25 cellular contexts compared by ENCODE assay signal in genomic region chr1:41493626-41494350, GRCh38. TPM values are rescaled to one million over a fixed set of nuclear protein-coding genes. Genes with fewer than 3 reads are reported as not detected.
A peak's percentile ranks its signal among the peaks of the same experiment; 100 is the strongest.
DNase-seq lines count a peak whose midpoint lies in the region; TF ChIP-seq lines count a peak whose summit lies in the region.
"Had no signal": no experiment of that assay in that cellular context is flagged by ENCODE, and none has a peak within 500 bp of the region (broad histone marks: within the 10 kb centered on the region; RNA-seq: fewer than 3 reads in every experiment).

No MANE protein-coding gene starts in this region.

- H3K9me3 Mint-ChIP-seq in CD8-positive, alpha-beta memory T cell, result no peaks in the 10 kb centered on the region
- H3K9me3 Mint-ChIP-seq: activated naive CD8-positive, alpha-beta T cell treated with anti-CD3 and anti-CD28 coated beads for 36 hours; stimulated activated naive CD8-positive, alpha-beta T cell treated with anti-CD3 and anti-CD28 coated beads, Interleukin-15, amount 100 ng/mL, for 72 hours had no signal

- peaks cover 37% of the 10 kb centered on the region for H3F3A ChIP-seq in PC-9 (ENCODE audit: insufficient read depth, low read depth)

- no peaks in the 10 kb centered on the region for H3K27me3 ChIP-seq in CD8-positive, alpha-beta memory T cell (ENCODE audit: insufficient read depth, low read length, poor library complexity, severe bottlenecking)
- H3K27me3 ChIP-seq in PC-9 (ENCODE audit: insufficient read depth, low read depth), result no peaks in the 10 kb centered on the region
- H3K27me3 ChIP-seq in neuronal stem cell (ENCODE audit: control insufficient read depth in 3 of 3, insufficient read depth in 3 of 3, low read depth in 1 of 3, low read length in 3 of 3), result no peaks in the 10 kb centered on the region
- H3K27me3 ChIP-seq: dorsolateral prefrontal cortex, ovary had no signal

- intact Hi-C loops in PC-9 (cut with micrococcal nuclease; ENCODE audit: unreplicated experiment), result loop anchor here (10.0 kb wide), 1 partner anchor 629 kb away; the partner anchor contains the start of gene CITED4

- no peak for TF ChIP-seq POLR2A in erythroblast (IDR thresholded peaks at IDR 0.05; ENCODE audit: low read length)

- POLR2A ChIA-PET in CD8-positive, alpha-beta memory T cell (lab: Charles Lee), result no interaction called here
- POLR2A ChIA-PET in PC-9 (lab: Charles Lee; ENCODE audit: unreplicated experiment), result interaction anchor here (0.6 to 1.2 kb wide), 4 partner anchors 20 to 728 kb away, joined by 3 to 8 read pairs (median 4); no protein-coding TSS in a partner anchor

- no peak overlapping the region for H4K8ac ChIP-seq in neuronal stem cell (ENCODE audit: low read depth, low read length)

- H3K79me2 ChIP-seq in PC-9 (ENCODE audit: low read depth), result no peaks in the 10 kb centered on the region

- H4K20me1 ChIP-seq in PC-9 (ENCODE audit: insufficient read depth), result no peaks in the 10 kb centered on the region

- H3K27ac Mint-ChIP-seq in CD8-positive, alpha-beta memory T cell, result no peak overlapping the region
- H3K27ac Mint-ChIP-seq: activated naive CD8-positive, alpha-beta T cell treated with anti-CD3 and anti-CD28 coated beads for 36 hours; natural killer cell treated with Interleukin-12 subunit alpha and Interleukin-12 subunit beta and Interleukin-15 and Interleukin-18, amount 100 ng/mL, for 72 hours; stimulated activated naive CD8-positive, alpha-beta T cell treated with anti-CD3 and anti-CD28 coated beads, Interleukin-15, amount 100 ng/mL, for 72 hours had no signal

- no peak overlapping the region for H3K4ac ChIP-seq in neuronal stem cell (ENCODE audit: low read length)

- H3K9me3 ChIP-seq in CD8-positive, alpha-beta memory T cell (ENCODE audit: low read length), result no peaks in the 10 kb centered on the region
- H3K9me3 ChIP-seq in PC-9 (ENCODE audit: insufficient read depth, low read depth), result no peaks in the 10 kb centered on the region
- H3K9me3 ChIP-seq in neuronal stem cell (replicated peaks in 1 of 2; ENCODE audit: control insufficient read depth in 2 of 2, insufficient read depth in 1 of 2, low read depth in 1 of 2, low read length in 2 of 2), result no peaks in the 10 kb centered on the region
- H3K9me3 ChIP-seq: Caco-2, ovary had no signal

- WGBS in neuronal stem cell (ENCODE audit: extremely low coverage in 2 of 2, insufficient read length in 2 of 2, insufficient replicate concordance in 1 of 2), 2 donors, result no CpG with 5 or more reads among the region's 9 CpGs

- no TSS peak for BruUV-seq in PC-9 (replicated peaks; lab: Mats Ljungman, UMichigan)

- H3K4me3 ChIP-seq in CD8-positive, alpha-beta memory T cell (ENCODE audit: low read length), result no peak overlapping the region
- H3K4me3 ChIP-seq in PC-9 (no peak overlapping the region), neuronal stem cell (ENCODE audit: low read length in 2 of 2) (no peak overlapping the region)
- H3K4me3 ChIP-seq: dorsolateral prefrontal cortex, ovary had no signal

- peak overlapping the region; percentile 96 for H2AK5ac ChIP-seq in neuronal stem cell (ENCODE audit: low read depth, low read length)

- H2AFZ ChIP-seq in PC-9, result no peak overlapping the region
- no peak overlapping the region for H2AFZ ChIP-seq in neuronal stem cell (ENCODE audit: low read length)

- no peaks in the 10 kb centered on the region for H3K36me3 ChIP-seq in CD8-positive, alpha-beta memory T cell (ENCODE audit: insufficient read depth, low read length)
- no peaks in the 10 kb centered on the region for H3K36me3 ChIP-seq in PC-9 (ENCODE audit: low read depth)
- no peaks in the 10 kb centered on the region for H3K36me3 ChIP-seq in neuronal stem cell (replicated peaks in 1 of 2; ENCODE audit: control insufficient read depth in 2 of 2, insufficient read depth in 2 of 2, low read length in 2 of 2)
- H3K36me3 ChIP-seq: ovary had no signal

- peak overlapping the region; percentile 15 for H3K18ac ChIP-seq in neuronal stem cell (ENCODE audit: low read length)

- no peak overlapping the region for H3K4me3 Mint-ChIP-seq in CD8-positive, alpha-beta memory T cell
- H3K4me3 Mint-ChIP-seq: activated naive CD8-positive, alpha-beta T cell treated with anti-CD3 and anti-CD28 coated beads for 36 hours; natural killer cell treated with Interleukin-12 subunit alpha and Interleukin-12 subunit beta and Interleukin-15 and Interleukin-18, amount 100 ng/mL, for 72 hours; stimulated activated naive CD8-positive, alpha-beta T cell treated with anti-CD3 and anti-CD28 coated beads, Interleukin-15, amount 100 ng/mL, for 72 hours had no signal

- peaks cover 3 to 9% (median 5%) of the 10 kb centered on the region in 3 donors for H3K4me1 Mint-ChIP-seq in CD8-positive, alpha-beta memory T cell

- no peak for DNase-seq in CD8-positive, alpha-beta memory T cell
- DNase-seq in PC-9 (no peak), erythroblast (lab: John Stamatoyannopoulos, UW) (peak; percentile 17 to 36), neuronal stem cell (ENCODE audit: low spot score) (no peak), germinal center (ENCODE audit: low spot score) (no peak), UCSD-AML1 (lab: John Stamatoyannopoulos, UW; ENCODE audit: unreplicated experiment) (no peak)
- DNase-seq in effector CD8-positive, alpha-beta T cell (lab: John Stamatoyannopoulos, UW), result no peak
- DNase-seq: activated effector memory CD4-positive, alpha-beta T cell treated with anti-CD3 and anti-CD28 coated beads, Interleukin-2, amount 50 U/mL, for 16 hours; C1 segment of cervical spinal cord; Caco-2; DMS79 treated with DMSO at 0.1 percent for 48 hours; dorsolateral prefrontal cortex; NCI-H1417; NCI-H2081; NCI-H345; RPMI8226; small intestine; stimulated activated naive CD8-positive, alpha-beta T cell treated with anti-CD3 and anti-CD28 coated beads, Interleukin-15, amount 100 ng/mL, for 72 hours had no signal

- peak overlapping the region; percentile 19 for H4K91ac ChIP-seq in neuronal stem cell (ENCODE audit: low read depth, low read length, poor library complexity)

- no peaks in the 10 kb centered on the region for H3K4me1 ChIP-seq in CD8-positive, alpha-beta memory T cell (ENCODE audit: insufficient read depth, low read length)
- H3K4me1 ChIP-seq in PC-9 (replicated peaks; ENCODE audit: insufficient read depth) (peaks cover 55% of the 10 kb centered on the region), neuronal stem cell (ENCODE audit: control insufficient read depth in 2 of 2, insufficient read depth in 1 of 2, low read depth in 1 of 2, low read length in 2 of 2) (peaks cover 22 to 25% of the 10 kb centered on the region in 2 donors)

- no peak overlapping the region for H3K14ac ChIP-seq in neuronal stem cell (ENCODE audit: low read length)

- peak overlapping the region; percentile 32 for H3K9ac ChIP-seq in neuronal stem cell (ENCODE audit: low read depth, low read length, poor library complexity)
- H3K9ac ChIP-seq: KMS-11 had no signal

- no peaks in the 10 kb centered on the region for H3K79me1 ChIP-seq in neuronal stem cell (ENCODE audit: low read depth, low read length)

- no peak for TF ChIP-seq CTCF in PC-9 (conservative IDR thresholded peaks at IDR 0.05)

- CTCF ChIA-PET in CD8-positive, alpha-beta memory T cell (lab: Charles Lee), result interaction anchor here (0.7 to 1.4 kb wide), 2 partner anchors 22 to 679 kb away, joined by 3 to 4 read pairs; no protein-coding TSS in a partner anchor
- CTCF ChIA-PET in PC-9 (lab: Charles Lee), result interaction anchor here (0.5 to 2.3 kb wide), 5 partner anchors 10 to 1284 kb away, joined by 3 to 17 read pairs (median 4); partner anchors contain the start of gene EDN2

- peak overlapping the region; percentile 7 for H2BK5ac ChIP-seq in neuronal stem cell (ENCODE audit: low read length)

- peak overlapping the region; percentile 66 for H2BK12ac ChIP-seq in neuronal stem cell (ENCODE audit: low read length)

- peak overlapping the region; percentile 26 for H2BK120ac ChIP-seq in neuronal stem cell (ENCODE audit: low read depth, low read length)

- H3K4me2 ChIP-seq in PC-9 (no peak overlapping the region), neuronal stem cell (ENCODE audit: insufficient read depth, low read length, poor library complexity, severe bottlenecking) (no peak overlapping the region)
- H3K4me2 ChIP-seq: KMS-11 had no signal

- H3K27ac ChIP-seq in CD8-positive, alpha-beta memory T cell (ENCODE audit: low read depth, low read length), result peak overlapping the region; percentile 16
- peak overlapping the region; percentile 36; the same call in 1 of the 2 replicates for H3K27ac ChIP-seq in PC-9
- H3K27ac ChIP-seq in neuronal stem cell (replicated peaks; ENCODE audit: low read length), result no peak overlapping the region
- H3K27ac ChIP-seq: dorsolateral prefrontal cortex, KMS-11 had no signal

- peaks cover 6 to 22% of the 10 kb centered on the region in 2 donors for H3K27me3 Mint-ChIP-seq in CD8-positive, alpha-beta memory T cell

- no peaks in the 10 kb centered on the region for H3K36me3 Mint-ChIP-seq in CD8-positive, alpha-beta memory T cell
- H3K36me3 Mint-ChIP-seq: activated naive CD8-positive, alpha-beta T cell treated with anti-CD3 and anti-CD28 coated beads for 36 hours; natural killer cell treated with Interleukin-12 subunit alpha and Interleukin-12 subunit beta and Interleukin-15 and Interleukin-18, amount 100 ng/mL, for 72 hours had no signal

- H2BK15ac ChIP-seq in neuronal stem cell (ENCODE audit: low read length), result peak overlapping the region; percentile 80

- no peaks in the 10 kb centered on the region for H3K9me2 ChIP-seq in PC-9 (ENCODE audit: insufficient read depth)

- H3K23ac ChIP-seq in neuronal stem cell (ENCODE audit: low read depth, low read length, poor library complexity), result no peak overlapping the region

RNA-seq across cellular contexts. Expression of gene EDN2, which starts 9.3 kb away (rescaled TPM):
- total RNA-seq in CD8-positive, alpha-beta memory T cell, result not detected
- not detected for polyA plus RNA-seq in CD8-positive, alpha-beta memory T cell
- total RNA-seq in PC-9 (2021), result 0.43 and 0.48 TPM in 2 replicates
- 0.04 TPM for polyA plus RNA-seq in neuronal stem cell (2013, experiment 1 of 2)
- polyA plus RNA-seq in neuronal stem cell (2013, experiment 2 of 2), result not detected
- total RNA-seq: activated naive CD8-positive, alpha-beta T cell treated with anti-CD3 and anti-CD28 coated beads for 36 hours; Caco-2; cerebellum; left lobe of liver; natural killer cell treated with Interleukin-12 subunit alpha and Interleukin-12 subunit beta and Interleukin-15 and Interleukin-18, amount 100 ng/mL, for 72 hours; T-helper 2 cell treated with Interferon-gamma antibody and Interleukin-4, amounts not matched to agents 100 ng/mL and 5 ng/mL, for 36 hours had no signal
- polyA plus RNA-seq: ovary had no signal

Comparison
In these comparisons a context has a peak if more than half of its experiments do, and no peak if none do; other contexts are left out.
1. DNase-seq: peak in erythroblast (2 of 2); none in CD8-positive, alpha-beta memory T cell (0 of 5), PC-9 (0 of 2), neuronal stem cell (single experiment), germinal center (single experiment), effector CD8-positive, alpha-beta T cell (single experiment) and UCSD-AML1 (single experiment).